8 cellular contexts compared by ENCODE assay signal in the genomic region with DNA sequence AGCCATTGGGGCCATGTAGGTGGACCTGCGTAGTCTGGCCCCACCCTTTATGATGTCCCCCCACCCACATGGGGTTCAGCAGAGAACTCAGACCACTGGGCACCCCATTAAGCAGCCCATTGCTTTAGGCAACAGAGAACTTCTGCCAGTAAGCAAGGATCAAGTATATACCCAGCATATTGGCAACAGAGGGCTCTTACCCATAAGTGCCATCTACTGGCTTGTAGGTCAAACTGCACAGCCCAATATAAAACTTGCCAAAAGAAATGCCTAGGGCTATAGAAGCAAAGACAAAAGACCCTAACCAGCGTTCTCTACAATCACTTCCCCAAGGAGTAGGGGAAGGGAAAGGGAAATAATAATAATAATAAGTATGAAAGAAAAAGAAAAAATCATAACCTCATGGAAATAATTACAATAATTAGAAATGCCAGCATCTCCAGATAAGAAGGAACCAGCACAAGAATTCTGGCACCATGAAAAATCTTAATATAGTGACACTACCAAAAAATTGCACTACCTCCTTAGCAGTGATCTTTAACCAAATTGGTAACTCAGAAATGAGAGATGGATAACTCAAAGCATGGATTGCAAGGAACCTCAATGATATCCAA.
DNase-seq lines count a peak whose midpoint lies in the region; ATAC-seq and TF ChIP-seq lines count a peak whose summit lies in the region.

No MANE protein-coding gene starts in this region.

- in situ Hi-C loops in GM23248 (cut with MboI): no loop called here

- no peak overlapping the region for H3K27ac ChIP-seq in GM23248
- H3K27ac ChIP-seq in OCI-LY1 (ENCODE audit: low read depth, low read length, poor library complexity, severe bottlenecking): no peak overlapping the region

- H2AFZ ChIP-seq in GM23248: no peak overlapping the region
- H2AFZ ChIP-seq in OCI-LY1 (ENCODE audit: low read length): no peak overlapping the region

- H3K9ac ChIP-seq in GM23248 (no peak overlapping the region), OCI-LY1 (ENCODE audit: low read length) (no peak overlapping the region)

- intact Hi-C loops in left ventricle myocardium superior (cut with micrococcal nuclease): loop anchor here (10.0 kb wide), 1 partner anchor 181 kb away; no protein-coding TSS in a partner anchor

- 61 to 65% methylated on average over 2 of the region's 2 CpGs for WGBS in GM23248 (ENCODE audit: low coverage in 1 of 2, low lambda C conversion rate in 2 of 2, missing lambda C conversion rate in 2 of 2), 2 experiments

- peak; percentile 38 for ATAC-seq in left ventricle myocardium superior
- ATAC-seq in GM18520 (IDR thresholded peaks at IDR 0.05; ENCODE audit: unreplicated experiment): no peak
- ATAC-seq in HG03521 (IDR thresholded peaks at IDR 0.05; ENCODE audit: unreplicated experiment): no peak
- ATAC-seq in GM18873 (IDR thresholded peaks at IDR 0.05; ENCODE audit: low FRiP score, unreplicated experiment): no peak

- H3K4me2 ChIP-seq in GM23248 (ENCODE audit: unreplicated experiment): no peak overlapping the region
- H3K4me2 ChIP-seq in OCI-LY1 (ENCODE audit: low read length): no peak overlapping the region

- no peaks in the 10 kb centered on the region for H4K20me1 ChIP-seq in GM23248 (ENCODE audit: insufficient read depth)
- H4K20me1 ChIP-seq in OCI-LY1 (ENCODE audit: insufficient read depth, low read length): no peaks in the 10 kb centered on the region

- no peaks in the 10 kb centered on the region for H3K9me3 ChIP-seq in GM23248 (ENCODE audit: low read depth)
- H3K9me3 ChIP-seq in OCI-LY1 (ENCODE audit: low read length): no peaks in the 10 kb centered on the region

- no peaks in the 10 kb centered on the region for H3K4me1 ChIP-seq in GM23248 (ENCODE audit: insufficient read depth)
- H3K4me1 ChIP-seq in OCI-LY1 (ENCODE audit: insufficient read depth, low read length, severe bottlenecking): no peaks in the 10 kb centered on the region

- H3K9me2 ChIP-seq in GM23248 (ENCODE audit: insufficient read depth): no peaks in the 10 kb centered on the region
- H3K9me2 ChIP-seq in OCI-LY1 (ENCODE audit: low read depth, low read length): no peaks in the 10 kb centered on the region

- no peaks in the 10 kb centered on the region for H3K27me3 ChIP-seq in GM23248 (replicated peaks; ENCODE audit: insufficient read depth)
- H3K27me3 ChIP-seq in OCI-LY1 (ENCODE audit: insufficient read depth, low read length): no peaks in the 10 kb centered on the region

- H3F3A ChIP-seq in GM23248 (ENCODE audit: insufficient read depth) (no peaks in the 10 kb centered on the region), OCI-LY1 (ENCODE audit: insufficient read depth, low read length) (no peaks in the 10 kb centered on the region)

- DNase-seq in DMS 273 treated with DMSO at 0.1 percent for 48 hours (lab: John Stamatoyannopoulos, UW): peak; percentile 14
- peak; percentile 46 for DNase-seq in GM23248
- no peak for DNase-seq in left ventricle myocardium superior
- no peak for DNase-seq in NOMO-1 treated with dmso at 0.1 percent for 144 hours (lab: John Stamatoyannopoulos, UW; ENCODE audit: unreplicated experiment)

- no peaks in the 10 kb centered on the region for H3K79me2 ChIP-seq in GM23248 (ENCODE audit: insufficient read depth)
- H3K79me2 ChIP-seq in OCI-LY1 (ENCODE audit: insufficient read depth, low read length): no peaks in the 10 kb centered on the region

- H3K4me3 ChIP-seq in GM23248: no peak overlapping the region
- no peak overlapping the region for H3K4me3 ChIP-seq in OCI-LY1 (ENCODE audit: low read depth, low read length, poor library complexity, severe bottlenecking)

- peak; percentile 53 for TF ChIP-seq CTCF in OCI-LY1 (IDR thresholded peaks at IDR 0.05; ENCODE audit: low read length)

- H3K36me3 ChIP-seq in GM23248 (ENCODE audit: low read depth) (no peaks in the 10 kb centered on the region), OCI-LY1 (ENCODE audit: insufficient read depth, low read length) (no peaks in the 10 kb centered on the region)

Comparison
In these comparisons a context has a peak if more than half of its experiments do, and no peak if none do; other contexts are left out.
1. DNase-seq: peak in DMS 273 treated with DMSO at 0.1 percent for 48 hours (single experiment) and GM23248 (single experiment); none in left ventricle myocardium superior (single experiment) and NOMO-1 treated with dmso at 0.1 percent for 144 hours (single experiment).